Comparison of ENCODE assay signal across 8 cellular contexts in the genomic region with DNA sequence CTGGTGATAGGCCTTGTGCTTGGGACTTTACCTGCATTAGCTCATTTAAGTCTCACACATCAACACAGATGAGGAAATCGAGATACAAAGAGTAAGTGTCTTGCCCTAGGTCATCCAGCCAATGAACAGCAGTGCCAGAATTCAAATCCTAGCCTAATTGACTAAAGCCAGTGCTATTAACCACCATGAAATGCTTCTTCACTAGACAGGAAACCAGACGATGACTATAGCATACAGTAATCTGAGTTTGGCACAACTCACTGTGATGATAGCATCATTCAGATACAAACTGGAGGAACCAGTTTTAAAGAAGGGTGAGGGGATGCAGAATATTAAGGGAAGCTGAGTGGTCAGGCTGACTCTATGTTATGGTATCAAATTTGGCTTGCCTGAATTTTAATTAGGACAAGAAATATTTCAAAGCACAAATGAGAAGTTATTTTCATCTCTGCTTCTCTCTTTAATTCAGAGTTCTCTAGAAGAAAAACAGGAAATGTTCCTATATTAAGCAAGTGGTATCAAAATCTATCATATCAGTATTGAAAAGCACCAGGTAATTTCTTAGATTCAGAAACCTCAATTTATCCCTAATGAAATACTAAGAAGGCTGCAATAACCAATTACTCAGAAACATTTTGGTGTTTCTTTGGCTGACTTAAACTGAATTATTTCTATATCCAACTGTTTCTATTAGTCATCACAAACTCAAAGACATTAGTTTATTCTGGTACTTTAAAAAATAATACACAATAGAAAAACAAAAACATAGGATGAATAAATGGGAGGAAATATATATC.
DNase-seq lines count a peak whose midpoint lies in the region; ATAC-seq and TF ChIP-seq lines count a peak whose summit lies in the region.

No MANE protein-coding gene starts in this region.

- no peak overlapping the region for H3K4me3 ChIP-seq in Jurkat, Clone E6-1 (ENCODE audit: low read length)

- ATAC-seq in GM18508 (IDR thresholded peaks at IDR 0.05; ENCODE audit: insufficient read depth, unreplicated experiment) = peak; percentile 1
- ATAC-seq in memory B cell (ENCODE audit: low read depth) = peak; percentile 19
- no peak for ATAC-seq in HG03469 (IDR thresholded peaks at IDR 0.05; ENCODE audit: unreplicated experiment)

- no peaks in the 10 kb centered on the region for H3K9me3 Mint-ChIP-seq in activated naive CD8-positive, alpha-beta T cell (ENCODE audit: low read depth)
- H3K9me3 Mint-ChIP-seq in memory B cell (no peaks in the 10 kb centered on the region), endothelial cell (ENCODE audit: unreplicated experiment) (no peaks in the 10 kb centered on the region)

- no peaks in the 10 kb centered on the region for H3K36me3 Mint-ChIP-seq in activated naive CD8-positive, alpha-beta T cell
- no peaks in the 10 kb centered on the region for H3K36me3 Mint-ChIP-seq in memory B cell
- H3K36me3 Mint-ChIP-seq in endothelial cell (ENCODE audit: low read depth, unreplicated experiment) = no peaks in the 10 kb centered on the region

- peaks cover 58% of the 10 kb centered on the region for H3K4me1 Mint-ChIP-seq in activated naive CD8-positive, alpha-beta T cell (ENCODE audit: low read depth)
- H3K4me1 Mint-ChIP-seq in memory B cell (peaks cover 35% of the 10 kb centered on the region), endothelial cell (ENCODE audit: unreplicated experiment) (no peaks in the 10 kb centered on the region)

- TF ChIP-seq CTCF in endothelial cell (IDR thresholded peaks at IDR 0.05; ENCODE audit: unreplicated experiment) = no peak

- peak overlapping the region; percentile 68 for H3K4me3 Mint-ChIP-seq in activated naive CD8-positive, alpha-beta T cell
- no peak overlapping the region for H3K4me3 Mint-ChIP-seq in memory B cell
- no peak overlapping the region for H3K4me3 Mint-ChIP-seq in endothelial cell (ENCODE audit: unreplicated experiment)

- peak; percentile 91 for DNase-seq in A172 (ENCODE audit: low spot score)
- DNase-seq in Jurkat, Clone E6-1 (ENCODE audit: low read depth, low spot score) = peak; percentile 47
- no peak for DNase-seq in memory B cell (ENCODE audit: low spot score in 2 of 2)
- DNase-seq in endothelial cell (ENCODE audit: low spot score) = no peak
- no peak for DNase-seq in posterior vena cava (ENCODE audit: low spot score)

- H3K27me3 Mint-ChIP-seq in activated naive CD8-positive, alpha-beta T cell = no peaks in the 10 kb centered on the region
- no peaks in the 10 kb centered on the region for H3K27me3 Mint-ChIP-seq in memory B cell
- H3K27me3 Mint-ChIP-seq in endothelial cell (ENCODE audit: unreplicated experiment) = no peaks in the 10 kb centered on the region

- intact Hi-C loops in posterior vena cava (cut with DNase I) = no loop called here

- peak overlapping the region; percentile 85 for H3K27ac Mint-ChIP-seq in activated naive CD8-positive, alpha-beta T cell
- H3K27ac Mint-ChIP-seq in memory B cell = no peak overlapping the region
- no peak overlapping the region for H3K27ac Mint-ChIP-seq in endothelial cell (ENCODE audit: unreplicated experiment)

Comparison
In these comparisons a context has a peak if more than half of its experiments do, and no peak if none do; other contexts are left out.
1. DNase-seq: peak in A172 (single experiment) and Jurkat, Clone E6-1 (single experiment); none in memory B cell (0 of 2), endothelial cell (single experiment) and posterior vena cava (single experiment).